In the genomic region with DNA sequence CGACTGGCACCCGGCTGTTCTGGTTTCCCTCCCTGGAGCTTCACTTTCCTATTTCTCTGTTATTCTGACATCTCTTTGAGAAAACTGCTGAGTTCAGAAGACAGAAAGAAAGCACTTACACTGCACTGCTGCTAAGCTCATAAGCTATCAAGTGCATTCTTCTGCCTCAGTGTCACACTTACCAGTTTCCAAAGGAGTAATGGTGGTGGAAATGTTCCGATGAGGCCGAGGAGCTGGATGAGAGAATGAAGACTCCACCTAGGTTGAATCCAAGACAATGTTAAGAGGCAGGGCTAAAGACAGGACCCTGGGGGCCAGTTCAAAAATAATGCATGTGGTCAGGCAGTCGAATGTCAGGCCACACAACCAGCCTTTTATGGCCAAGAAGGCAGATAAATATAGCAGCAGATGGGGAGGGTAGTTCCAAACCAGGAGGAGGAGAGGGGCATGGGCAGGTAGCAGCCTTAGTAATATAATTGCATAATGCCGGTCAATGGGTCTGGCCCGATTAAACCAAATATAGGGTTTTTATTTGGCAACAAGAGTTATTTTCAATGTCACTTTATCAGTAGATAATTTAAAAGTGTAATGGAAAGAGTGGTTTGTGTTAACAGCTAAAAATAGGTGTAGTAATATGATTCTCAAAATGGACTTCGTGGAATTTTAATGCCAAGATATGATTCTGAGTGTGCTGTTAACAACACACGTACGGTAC, we compare ENCODE assay signal across 16 cellular contexts. TPM values are rescaled to one million over a fixed set of nuclear protein-coding genes. Genes with fewer than 3 reads are reported as not detected.
A peak's percentile ranks its signal among the peaks of the same experiment; 100 is the strongest.
DNase-seq lines count a peak whose midpoint lies in the region; ATAC-seq and TF ChIP-seq lines count a peak whose summit lies in the region.
"Had no signal": no experiment of that assay in that cellular context is flagged by ENCODE, and none has a peak within 500 bp of the region (broad histone marks: within the 10 kb centered on the region; RNA-seq: fewer than 3 reads in every experiment).

TSS of gene MYOM1 (minus strand) at position 348 of the 715 bp plus-strand sequence. CDS start 4,745 bp downstream, outside the sequence.

- peaks cover 3 to 10% of the 10 kb centered on the region in 2 donors for H3K4me1 ChIP-seq in muscle layer of duodenum (ENCODE audit: control insufficient read depth in 1 of 2, insufficient read depth in 2 of 2, low read length in 2 of 2)
- H3K4me1 ChIP-seq in stomach: peaks cover 0 to 38% (median 19%) of the 10 kb centered on the region in 4 donors
- H3K4me1 ChIP-seq: BE2C had no signal

- H3K27ac ChIP-seq in muscle layer of duodenum (ENCODE audit: low read length) (peak within 1 kb of the TSS; percentile 76), stomach (peak within 1 kb of the TSS; percentile 38 to 78 (median 69))

- no peaks in the 10 kb centered on the region for H3K36me3 Mint-ChIP-seq in activated T-helper 17 cell treated with anti-CD3 and anti-CD28 coated beads, Interleukin-2, amount 50 U/mL, for 72 hours (ENCODE audit: low read depth)

- peaks cover 10% of the 10 kb centered on the region for H3K4me1 Mint-ChIP-seq in activated T-helper 17 cell treated with anti-CD3 and anti-CD28 coated beads, Interleukin-2, amount 50 U/mL, for 72 hours

- H3K27me3 ChIP-seq in muscle layer of duodenum (ENCODE audit: low read depth, low read length) (no peaks in the 10 kb centered on the region), stomach (no peaks in the 10 kb centered on the region)
- H3K27me3 ChIP-seq: BE2C had no signal

- peak within 1 kb of the TSS; percentile 17 for H3K4me3 Mint-ChIP-seq in activated T-helper 17 cell treated with anti-CD3 and anti-CD28 coated beads, Interleukin-2, amount 50 U/mL, for 72 hours
- H3K4me3 Mint-ChIP-seq: H9 had no signal

- no peak for TF ChIP-seq CTCF in stomach (IDR thresholded peaks at IDR 0.05)

- no peak within 1 kb of the TSS for H3K27ac Mint-ChIP-seq in activated T-helper 17 cell treated with anti-CD3 and anti-CD28 coated beads, Interleukin-2, amount 50 U/mL, for 72 hours

- H3K9me3 Mint-ChIP-seq in activated T-helper 17 cell treated with anti-CD3 and anti-CD28 coated beads, Interleukin-2, amount 50 U/mL, for 72 hours: no peaks in the 10 kb centered on the region
- H3K9me3 Mint-ChIP-seq: H9 had no signal

- H3K27me3 Mint-ChIP-seq in activated T-helper 17 cell treated with anti-CD3 and anti-CD28 coated beads, Interleukin-2, amount 50 U/mL, for 72 hours: no peaks in the 10 kb centered on the region

- 51 to 67% (median 53%) methylated on average over 10 of the region's 10 CpGs for WGBS in stomach, 5 donors

- DNase-seq in Right ventricle myocardium superior (no peak), stomach (no peak), SW480 (ENCODE audit: low spot score) (no peak)
- DNase-seq: BE2C, H9, hippocampal formation, MV-4-11, NCI-H345, T1000 had no signal

- TF ChIP-seq POLR2A in stomach (IDR thresholded peaks at IDR 0.05): no peak

- H3K4me3 ChIP-seq in muscle layer of duodenum (ENCODE audit: low read depth in 1 of 2, low read length in 2 of 2): peak within 1 kb of the TSS; percentile 45 to 57
- H3K4me3 ChIP-seq in stomach: peak within 1 kb of the TSS in 3 of 4 donors; percentile 12 to 24 (median 17)

- ATAC-seq in activated T-helper 17 cell treated with anti-CD3 and anti-CD28 coated beads, Interleukin-2, amount 50 U/mL, for 72 hours (replicated peaks): no peak
- ATAC-seq in Right ventricle myocardium superior (ENCODE audit: poor library complexity) (peak; percentile 80), GM21825 (IDR thresholded peaks at IDR 0.05; ENCODE audit: unreplicated experiment) (no peak), HG03342 (IDR thresholded peaks at IDR 0.05; ENCODE audit: unreplicated experiment) (no peak), GM18502 (IDR thresholded peaks at IDR 0.05; ENCODE audit: poor library complexity, unreplicated experiment) (no peak)
- ATAC-seq: Panc1 had no signal

- TF ChIP-seq EP300 in stomach (IDR thresholded peaks at IDR 0.05): no peak

- H3K36me3 ChIP-seq in muscle layer of duodenum (ENCODE audit: control insufficient read depth in 1 of 2, insufficient read depth in 2 of 2, low read length in 2 of 2) (peaks cover 0 to 5% of the 10 kb centered on the region in 2 donors), stomach (peaks cover 0 to 6% (median 3%) of the 10 kb centered on the region in 4 donors)
- H3K36me3 ChIP-seq: BE2C had no signal

- H3K9me3 ChIP-seq in muscle layer of duodenum (ENCODE audit: control insufficient read depth in 1 of 2, low read length in 2 of 2) (no peaks in the 10 kb centered on the region), stomach (no peaks in the 10 kb centered on the region)
- H3K9me3 ChIP-seq: BE2C had no signal

- intact Hi-C loops in Right ventricle myocardium superior (cut with DNase I): no loop called here
- intact Hi-C loops in stomach (cut with DNase I; ENCODE audit: low total_unique reads): no loop called here

RNA-seq across cellular contexts. Expression of gene MYOM1, which starts in this region (rescaled TPM):
- total RNA-seq in activated T-helper 17 cell treated with anti-CD3 and anti-CD28 coated beads, Interleukin-2, amount 50 U/mL, for 72 hours: 1 to 10 TPM in 1 of 2 donors, under 1 TPM in 1; 0.52 to 2.0 TPM
- total RNA-seq in Right ventricle myocardium superior (608 TPM), stomach (10 to 100 TPM in 3 of 5 donors, 1 to 10 TPM in 2; 2.9 to 37.9 (median 12.3) TPM)
- 1 to 10 TPM; 1.2 to 2.9 (median 1.4) TPM for polyA plus RNA-seq in stomach
- total RNA-seq: Daoy had no signal

Comparison
In these comparisons a context has a peak if more than half of its experiments do, and no peak if none do; other contexts are left out.
1. RNA of gene MYOM1 (total RNA-seq): 608 TPM in Right ventricle myocardium superior (single experiment); 2.9 to 37.9 TPM in stomach and 0.52 to 2.0 TPM in activated T-helper 17 cell treated with anti-CD3 and anti-CD28 coated beads, Interleukin-2, amount 50 U/mL, for 72 hours; every median in the first group is over 10 times any median in the second.